Comparison of ENCODE assay signal across 8 cellular contexts in the genomic region with DNA sequence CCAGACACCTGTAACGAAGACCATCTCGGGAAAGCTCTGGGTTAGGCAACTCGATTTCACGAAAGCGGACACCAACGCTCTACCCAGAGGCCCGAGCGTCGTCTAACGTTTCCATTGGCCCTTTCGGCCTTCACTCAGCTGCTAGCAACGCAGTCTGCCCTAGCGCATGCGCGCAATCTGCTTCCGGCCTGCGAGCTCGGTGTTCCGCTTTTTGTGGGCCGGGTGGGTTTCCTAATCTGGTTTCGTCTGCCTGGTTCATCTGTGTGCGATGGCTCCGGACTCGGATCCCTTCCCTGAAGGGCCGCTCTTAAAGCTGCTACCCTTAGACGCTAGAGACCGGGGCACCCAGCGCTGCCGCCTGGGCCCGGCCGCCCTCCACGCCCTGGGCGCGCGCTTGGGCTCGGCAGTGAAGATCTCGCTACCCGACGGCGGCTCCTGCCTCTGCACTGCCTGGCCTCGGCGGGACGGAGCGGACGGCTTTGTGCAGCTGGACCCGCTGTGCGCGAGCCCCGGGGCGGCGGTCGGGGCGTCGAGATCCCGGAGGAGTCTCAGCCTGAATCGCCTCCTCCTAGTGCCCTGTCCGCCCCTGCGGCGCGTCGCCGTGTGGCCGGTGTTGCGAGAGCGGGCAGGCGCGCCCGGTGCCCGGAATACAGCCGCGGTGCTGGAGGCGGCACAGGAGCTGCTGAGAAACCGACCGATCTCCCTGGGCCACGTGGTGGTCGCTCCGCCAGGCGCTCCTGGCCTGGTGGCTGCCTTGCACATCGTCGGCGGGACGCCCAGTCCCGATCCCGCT. TPM values are rescaled to one million over a fixed set of nuclear protein-coding genes. Genes with fewer than 3 reads are reported as not detected.
DNase-seq lines count a peak whose midpoint lies in the region; ATAC-seq, FAIRE-seq and TF ChIP-seq lines count a peak whose summit lies in the region.

No MANE protein-coding gene starts in this region.

- peak overlapping the region; percentile 79 to 92 (median 87) for H3K27ac ChIP-seq in body of pancreas

- no peaks in the 10 kb centered on the region for H3K27me3 ChIP-seq in body of pancreas

- TF ChIP-seq POLR2A in GM18526 (IDR thresholded peaks at IDR 0.05; ENCODE audit: extremely low read depth, insufficient read length): peak; percentile 96
- peak; percentile 65 to 94 (median 93) for TF ChIP-seq POLR2A in body of pancreas (IDR thresholded peaks at IDR 0.05)

- peak; percentile 68 for FAIRE-seq in TTC549 (lab: Jason Lieb, UNC)

- ATAC-seq in HG03064 (IDR thresholded peaks at IDR 0.05; ENCODE audit: low read depth, unreplicated experiment) (peak; percentile 81), body of pancreas (peak; percentile 96), sciatic nerve (peak; percentile 99)

- WGBS in body of pancreas, 2 donors: 0% methylated on average over 84 of the region's 84 CpGs; no CpG with 5 or more reads in 1 of the 2 donors

- H3K36me3 ChIP-seq in body of pancreas (replicated peaks in 1 of 2; ENCODE audit: insufficient read depth in 1 of 2, low read depth in 2 of 2): peaks cover 4 to 8% of the 10 kb centered on the region in 2 donors

- peak overlapping the region; percentile 38 to 93 for H3K4me3 ChIP-seq in body of pancreas

- H3K9me3 ChIP-seq in body of pancreas: no peaks in the 10 kb centered on the region

- H3K4me1 ChIP-seq in body of pancreas: peaks cover 39% of the 10 kb centered on the region

- intact Hi-C loops in body of pancreas (cut with DNase I) (no loop called here), sciatic nerve (cut with DNase I) (loop anchor here (5.0 to 10.0 kb wide), 2 partner anchors 95 to 238 kb away; no protein-coding TSS in a partner anchor)

- DNase-seq in A172 (ENCODE audit: low spot score) (peak; percentile 95), NCI-H2107 (lab: John Stamatoyannopoulos, UW) (peak; percentile 86), body of pancreas (peak; percentile 96 to 98 (median 98)), iPS DF 4.7 (ENCODE audit: extremely low read depth, low spot score) (peak; percentile 97), sciatic nerve (ENCODE audit: low spot score) (peak; percentile 98)

- TF ChIP-seq CTCF in body of pancreas (IDR thresholded peaks at IDR 0.05): peak in 2 of 7 experiments; percentile 2 to 17

RNA-seq across cellular contexts. Expression of a gene that starts 24.0 kb away (rescaled TPM):
- total RNA-seq in A172 (2014; rRNA removed; shearing (Covaris generic)): 0.67 and 1.9 TPM in 2 replicates
- total RNA-seq in body of pancreas: 1,000 to 10,000 TPM; 1,064 to 1,447 TPM
- total RNA-seq in sciatic nerve: 288 TPM

Comparison
In these comparisons a context has a peak if more than half of its experiments do, and no peak if none do; other contexts are left out.
1. Peak in every context shown above with its lines: DNase-seq, ATAC-seq, H3K4me3 ChIP-seq and H3K27ac ChIP-seq.
2. RNA of a gene that starts 24.0 kb away (total RNA-seq): 1,064 to 1,447 TPM in body of pancreas and 288 TPM in sciatic nerve (single experiment); 0.67 to 1.9 TPM in A172; every median in the first group is over 10 times any median in the second.